ENCODE assay signal across 9 cellular contexts in genomic region chr3:133491481-133492059, GRCh38.
DNase-seq lines count a peak whose midpoint lies in the region; ATAC-seq and TF ChIP-seq lines count a peak whose summit lies in the region.
"Had no signal": no experiment of that assay in that cellular context is flagged by ENCODE, and none has a peak within 500 bp of the region (broad histone marks: within the 10 kb centered on the region; RNA-seq: fewer than 3 reads in every experiment).

No MANE protein-coding gene starts in this region.

- no peak for TF ChIP-seq EP300 in SK-N-SH (IDR thresholded peaks at IDR 0.05; ENCODE audit: borderline replicate concordance in 1 of 2, low read depth in 1 of 2, low read length in 1 of 2)

- H3K36me3 ChIP-seq in SK-N-SH (replicated peaks in 1 of 2; ENCODE audit: control insufficient read depth in 1 of 2, insufficient read depth in 2 of 2, low read length in 1 of 2), result no peaks in the 10 kb centered on the region

- H3K4me3 ChIP-seq in SK-N-SH (ENCODE audit: low read depth in 2 of 2, low read length in 1 of 2), result no peak overlapping the region

- no peaks in the 10 kb centered on the region for H3K27me3 Mint-ChIP-seq in naive B cell
- H3K27me3 Mint-ChIP-seq: progenitor cell of endocrine pancreas had no signal

- peak; percentile 18 for ATAC-seq in GM18907 (IDR thresholded peaks at IDR 0.05; ENCODE audit: unreplicated experiment)
- ATAC-seq in GM21717 (IDR thresholded peaks at IDR 0.05; ENCODE audit: unreplicated experiment), result peak; percentile 18
- ATAC-seq in HG03469 (IDR thresholded peaks at IDR 0.05; ENCODE audit: unreplicated experiment), result peak; percentile 14
- ATAC-seq in naive B cell (ENCODE audit: low read depth in 2 of 2), result no peak

- no peaks in the 10 kb centered on the region for H3F3A ChIP-seq in SK-N-SH (replicated peaks; ENCODE audit: insufficient read depth)

- no peak overlapping the region for H3K4me2 ChIP-seq in SK-N-SH

- no peaks in the 10 kb centered on the region for H3K36me3 Mint-ChIP-seq in naive B cell

- CTCF ChIA-PET in SK-N-SH (lab: Yijun Ruan, JAX), result no interaction called here

- H3K9me2 ChIP-seq in SK-N-SH, result no peaks in the 10 kb centered on the region

- 67% methylated on average over 1 of the region's 3 CpGs for WGBS in SK-N-SH (ENCODE audit: low lambda C conversion rate)

- H3K27me3 ChIP-seq in SK-N-SH (ENCODE audit: insufficient read depth), result no peaks in the 10 kb centered on the region

- H3K4me1 Mint-ChIP-seq in naive B cell, result peaks cover 27 to 44% (median 31%) of the 10 kb centered on the region in 3 donors

- no peak for TF ChIP-seq CTCF in SK-N-SH (IDR thresholded peaks at IDR 0.05)

- H2AFZ ChIP-seq in SK-N-SH (ENCODE audit: low read depth), result no peak overlapping the region

- no peak for TF ChIP-seq RAD21 in SK-N-SH (IDR thresholded peaks at IDR 0.05; ENCODE audit: low read length)

- peaks cover 0 to 6% of the 10 kb centered on the region in 2 experiments; a peak in 1 of 4 replicates for H3K4me1 ChIP-seq in SK-N-SH (ENCODE audit: control insufficient read depth in 1 of 2, insufficient read depth in 2 of 2, low read depth in 1 of 2, low read length in 1 of 2)

- H3K9ac ChIP-seq in SK-N-SH, result no peak overlapping the region

- no peak overlapping the region for H3K27ac ChIP-seq in SK-N-SH (ENCODE audit: low read depth in 2 of 2, low read length in 1 of 2)

- in situ Hi-C loops in G401 (cut with HindIII; ENCODE audit: low sequenced_read_pairs), result no loop called here

- H3K9me3 Mint-ChIP-seq in naive B cell, result peaks cover 0 to 3% (median 3%) of the 10 kb centered on the region in 7 donors

- peak overlapping the region in 6 of 8 donors; percentile 53 to 89 (median 76) for H3K4me3 Mint-ChIP-seq in naive B cell

- H3K9me3 ChIP-seq in SK-N-SH, result no peaks in the 10 kb centered on the region

- POLR2A ChIA-PET in SK-N-SH (lab: Yijun Ruan, JAX), result no interaction called here

- H3K27ac Mint-ChIP-seq in naive B cell, result peak overlapping the region in 5 of 6 donors; percentile 15 to 89 (median 85)
- H3K27ac Mint-ChIP-seq: progenitor cell of endocrine pancreas had no signal

- no peaks in the 10 kb centered on the region for H3K79me2 ChIP-seq in SK-N-SH (ENCODE audit: insufficient read depth)

- DNase-seq in naive B cell, result no peak
- no peak for DNase-seq in activated CD4-positive, CD25-positive, alpha-beta regulatory T cell treated with anti-CD3 and anti-CD28 coated beads, Interleukin-2, amount 50 U/mL, for 72 hours
- DNase-seq in G401 (ENCODE audit: low spot score), result no peak
- DNase-seq in SK-N-SH, result no peak
- DNase-seq: NCI-H748 treated with DMSO at 0.1 percent for 48 hours had no signal

- H4K20me1 ChIP-seq in SK-N-SH (ENCODE audit: insufficient read depth), result no peaks in the 10 kb centered on the region

TF ChIP-seq in SK-N-SH, 30 proteins besides CTCF, POLR2A, EP300 and RAD21:
- TF ChIP-seq GATA2 (CRISPR knock-in tag; IDR thresholded peaks at IDR 0.05) (no peak), FOSL2 (IDR thresholded peaks at IDR 0.05; ENCODE audit: borderline replicate concordance, low read depth) (no peak), TEAD4 (IDR thresholded peaks at IDR 0.05; ENCODE audit: borderline replicate concordance, insufficient read depth) (no peak), SIN3A (IDR thresholded peaks at IDR 0.05; ENCODE audit: borderline replicate concordance, low read depth, low read length) (no peak), SMC3 (IDR thresholded peaks at IDR 0.05; ENCODE audit: low read depth, low read length) (no peak)

Comparison
In these comparisons a context has a peak if more than half of its experiments do, and no peak if none do; other contexts are left out.
1. ATAC-seq: peak in GM18907 (single experiment), GM21717 (single experiment) and HG03469 (single experiment); none in naive B cell (0 of 2).